ENCODE assay signal across 31 cellular contexts in the genomic region with DNA sequence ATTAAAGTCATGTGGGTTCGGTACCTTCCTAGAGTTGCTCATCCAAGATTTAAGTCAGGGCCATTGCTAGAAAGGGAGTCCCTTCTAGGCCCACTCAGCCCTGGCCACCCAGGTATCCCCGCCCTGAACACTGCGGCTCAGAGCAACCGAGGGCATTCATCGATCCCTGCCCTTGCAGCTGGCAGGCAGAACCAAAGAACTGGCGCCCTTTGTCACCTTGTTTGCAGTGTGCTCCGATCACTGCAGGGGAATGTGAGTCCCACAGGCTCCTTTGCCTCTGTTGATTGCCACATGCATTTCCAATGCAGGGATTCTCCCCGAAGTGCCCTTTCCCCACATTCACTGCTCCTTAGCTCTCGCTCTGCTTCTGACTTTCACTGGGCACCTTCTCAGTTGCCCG.
"Had no signal": no experiment of that assay in that cellular context is flagged by ENCODE, and none has a peak within 500 bp of the region (broad histone marks: within the 10 kb centered on the region; RNA-seq: fewer than 3 reads in every experiment).

No MANE protein-coding gene starts in this region.

- H3K36me3 ChIP-seq: brain microvascular endothelial cell, WERI-Rb-1 had no signal

- H3K36me3 Mint-ChIP-seq: activated CD4-positive, alpha-beta memory T cell treated with anti-CD3 and anti-CD28 coated beads for 36 hours; activated CD8-positive, alpha-beta memory T cell treated with anti-CD3 and anti-CD28 coated beads, Interleukin-2, amount 10 ng/mL, durations not matched to agents 7 days and 5 days; activated naive CD8-positive, alpha-beta T cell had no signal

- H3K4me1 Mint-ChIP-seq: activated CD4-positive, alpha-beta T cell treated with anti-CD3 and anti-CD28 coated beads for 36 hours; activated CD4-positive, alpha-beta T cell treated with anti-CD3 and anti-CD28 coated beads, Interleukin-2, amount 10 ng/mL, durations not matched to agents 24 days and 14 days; activated CD8-positive, alpha-beta memory T cell treated with anti-CD3 and anti-CD28 coated beads, Interleukin-2, amount 10 ng/mL, durations not matched to agents 7 days and 5 days; central memory CD8-positive, alpha-beta T cell; endodermal cell; T-helper 17 cell had no signal

- ATAC-seq: activated CD4-positive, alpha-beta T cell treated with anti-CD3 and anti-CD28 coated beads for 36 hours; activated CD8-positive, alpha-beta memory T cell treated with anti-CD3 and anti-CD28 coated beads, Interleukin-2, amount 10 ng/mL, durations not matched to agents 7 days and 5 days; activated CD8-positive, alpha-beta T cell treated with anti-CD3 and anti-CD28 coated beads, Interleukin-2, amount 10 ng/mL, durations not matched to agents 7 days and 5 days; activated T-cell treated with anti-CD3 and anti-CD28 coated beads, Interleukin-2, amount 50 U/mL, for 72 hours; esophagus mucosa; T-helper 17 cell had no signal

- H3K27me3 ChIP-seq: brain microvascular endothelial cell had no signal

- H3K27ac ChIP-seq: brain microvascular endothelial cell, coronary artery, dorsolateral prefrontal cortex, WERI-Rb-1 had no signal

- H3K4me3 ChIP-seq: coronary artery, dorsolateral prefrontal cortex had no signal

- H3K4me3 Mint-ChIP-seq: activated CD4-positive, alpha-beta memory T cell treated with anti-CD3 and anti-CD28 coated beads for 36 hours; activated CD4-positive, alpha-beta T cell treated with anti-CD3 and anti-CD28 coated beads for 36 hours; activated CD4-positive, alpha-beta T cell treated with anti-CD3 and anti-CD28 coated beads, Interleukin-2, amount 10 ng/mL, durations not matched to agents 24 days and 14 days; activated CD8-positive, alpha-beta memory T cell treated with anti-CD3 and anti-CD28 coated beads, Interleukin-2, amount 10 ng/mL, durations not matched to agents 7 days and 5 days; activated CD8-positive, alpha-beta T cell treated with anti-CD3 and anti-CD28 coated beads, Interleukin-2, amount 10 ng/mL, durations not matched to agents 7 days and 5 days; activated naive CD8-positive, alpha-beta T cell; activated T-cell treated with anti-CD3 and anti-CD28 coated beads, Interleukin-2, amount 50 U/mL, for 24 hours; activated T-cell treated with anti-CD3 and anti-CD28 coated beads, Interleukin-2, amount 50 U/mL, for 72 hours; central memory CD8-positive, alpha-beta T cell; dendritic cell treated with granulocyte-macrophage colony-stimulating factor and Interleukin-4, amounts not matched to agents 40 ng/mL and 50 ng/mL, for 4 days; endodermal cell; T-helper 17 cell; T-helper 2 cell treated with Interferon-gamma antibody and Interleukin-4, amounts not matched to agents 5 μg/mL and 100 μg/mL, for 36 hours had no signal

- H3K27ac Mint-ChIP-seq: activated CD4-positive, alpha-beta memory T cell treated with anti-CD3 and anti-CD28 coated beads for 36 hours; activated CD4-positive, alpha-beta T cell treated with anti-CD3 and anti-CD28 coated beads for 36 hours; activated CD4-positive, alpha-beta T cell treated with anti-CD3 and anti-CD28 coated beads, Interleukin-2, amount 10 ng/mL, durations not matched to agents 24 days and 14 days; activated CD8-positive, alpha-beta memory T cell treated with anti-CD3 and anti-CD28 coated beads, Interleukin-2, amount 10 ng/mL, durations not matched to agents 7 days and 5 days; activated CD8-positive, alpha-beta T cell treated with anti-CD3 and anti-CD28 coated beads, Interleukin-2, amount 10 ng/mL, durations not matched to agents 7 days and 5 days; activated naive CD8-positive, alpha-beta T cell; activated T-cell treated with anti-CD3 and anti-CD28 coated beads, Interleukin-2, amount 50 U/mL, for 24 hours; activated T-cell treated with anti-CD3 and anti-CD28 coated beads, Interleukin-2, amount 50 U/mL, for 72 hours; dendritic cell treated with granulocyte-macrophage colony-stimulating factor and Interleukin-4, amounts not matched to agents 40 ng/mL and 50 ng/mL, for 4 days; endodermal cell; T-helper 17 cell; T-helper 2 cell treated with Interferon-gamma antibody and Interleukin-4, amounts not matched to agents 5 μg/mL and 100 μg/mL, for 36 hours had no signal

- DNase-seq: activated CD4-positive, alpha-beta memory T cell treated with anti-CD3 and anti-CD28 coated beads for 36 hours; activated CD4-positive, alpha-beta T cell treated with anti-CD3 and anti-CD28 coated beads for 36 hours; activated CD4-positive, alpha-beta T cell treated with anti-CD3 and anti-CD28 coated beads, Interleukin-2, amount 10 ng/mL, durations not matched to agents 24 days and 14 days; activated CD4-positive, CD25-positive, alpha-beta regulatory T cell; activated CD4-positive, CD25-positive, alpha-beta regulatory T cell treated with anti-CD3 and anti-CD28 coated beads, Interleukin-2, amount 50 U/mL, for 72 hours; activated CD8-positive, alpha-beta memory T cell treated with anti-CD3 and anti-CD28 coated beads, Interleukin-2, amount 10 ng/mL, durations not matched to agents 7 days and 5 days; activated CD8-positive, alpha-beta memory T cell treated with anti-CD3 and anti-CD28 coated beads, Interleukin-2, amount 50 U/mL, for 4 hours; activated CD8-positive, alpha-beta T cell treated with anti-CD3 and anti-CD28 coated beads, Interleukin-2, amount 10 ng/mL, durations not matched to agents 7 days and 5 days; activated gamma-delta T cell treated with Interleukin-2 at 50 U/mL for 16 hours; activated naive CD4-positive, alpha-beta T cell treated with anti-CD3 and anti-CD28 coated beads, Interleukin-2, amount 50 U/mL, for 16 hours; activated naive CD4-positive, alpha-beta T cell treated with Interleukin-2 at 50 U/mL for 16 hours; activated T-cell treated with anti-CD3 and anti-CD28 coated beads, Interleukin-2, amount 50 U/mL, for 24 hours; activated T-cell treated with anti-CD3 and anti-CD28 coated beads, Interleukin-2, amount 50 U/mL, for 72 hours; amniotic stem cell; anterior cingulate cortex; brain microvascular endothelial cell; dorsolateral prefrontal cortex; effector memory CD4-positive, alpha-beta T cell; endodermal cell; foreskin fibroblast; glutamatergic neuron; T-helper 1 cell; T-helper 17 cell; T1000; WERI-Rb-1 had no signal

- H3K9me3 Mint-ChIP-seq: activated CD4-positive, alpha-beta memory T cell treated with anti-CD3 and anti-CD28 coated beads for 36 hours; activated CD4-positive, alpha-beta T cell treated with anti-CD3 and anti-CD28 coated beads, Interleukin-2, amount 10 ng/mL, durations not matched to agents 24 days and 14 days; activated T-cell treated with anti-CD3 and anti-CD28 coated beads, Interleukin-2, amount 50 U/mL, for 24 hours; activated T-cell treated with anti-CD3 and anti-CD28 coated beads, Interleukin-2, amount 50 U/mL, for 72 hours; central memory CD8-positive, alpha-beta T cell; dendritic cell treated with granulocyte-macrophage colony-stimulating factor and Interleukin-4, amounts not matched to agents 40 ng/mL and 50 ng/mL, for 4 days; endodermal cell; T-helper 2 cell treated with Interferon-gamma antibody and Interleukin-4, amounts not matched to agents 5 μg/mL and 100 μg/mL, for 36 hours had no signal
